ENCODE assay signal across 11 cellular contexts in genomic region chr14:22484638-22485037, GRCh38.
DNase-seq lines count a peak whose midpoint lies in the region; ATAC-seq and TF ChIP-seq lines count a peak whose summit lies in the region.
"Had no signal": no experiment of that assay in that cellular context is flagged by ENCODE, and none has a peak within 500 bp of the region (broad histone marks: within the 10 kb centered on the region; RNA-seq: fewer than 3 reads in every experiment).

No MANE protein-coding gene starts in this region.

- no peaks in the 10 kb centered on the region for H3K27me3 Mint-ChIP-seq in activated T-cell treated with anti-CD3 and anti-CD28 coated beads, Interleukin-2, amount 50 U/mL, for 24 hours
- H3K27me3 Mint-ChIP-seq in activated CD4-positive, alpha-beta memory T cell treated with anti-CD3 and anti-CD28 coated beads for 36 hours: no peaks in the 10 kb centered on the region
- peaks cover 18% of the 10 kb centered on the region for H3K27me3 Mint-ChIP-seq in stimulated activated memory B cell treated with anti-CD40 and anti-IgM and Interleukin-4, amounts not matched to agents 10 μg/mL and 1 μg/mL and 100 μg/mL, for 72 hours
- H3K27me3 Mint-ChIP-seq in progenitor cell of endocrine pancreas: peaks cover 15% of the 10 kb centered on the region

- H3K27ac Mint-ChIP-seq in activated T-cell treated with anti-CD3 and anti-CD28 coated beads, Interleukin-2, amount 50 U/mL, for 24 hours: peak overlapping the region; percentile 92
- peak overlapping the region; percentile 98 for H3K27ac Mint-ChIP-seq in activated CD4-positive, alpha-beta memory T cell treated with anti-CD3 and anti-CD28 coated beads for 36 hours
- peak overlapping the region; percentile 98 for H3K27ac Mint-ChIP-seq in stimulated activated memory B cell treated with anti-CD40 and anti-IgM and Interleukin-4, amounts not matched to agents 10 μg/mL and 1 μg/mL and 100 μg/mL, for 72 hours
- no peak overlapping the region for H3K27ac Mint-ChIP-seq in progenitor cell of endocrine pancreas
- H3K27ac Mint-ChIP-seq: type B pancreatic cell had no signal

- no peaks in the 10 kb centered on the region for H3K9me3 Mint-ChIP-seq in activated T-cell treated with anti-CD3 and anti-CD28 coated beads, Interleukin-2, amount 50 U/mL, for 24 hours
- H3K9me3 Mint-ChIP-seq in activated CD4-positive, alpha-beta memory T cell treated with anti-CD3 and anti-CD28 coated beads for 36 hours: no peaks in the 10 kb centered on the region
- no peaks in the 10 kb centered on the region for H3K9me3 Mint-ChIP-seq in stimulated activated memory B cell treated with anti-CD40 and anti-IgM and Interleukin-4, amounts not matched to agents 10 μg/mL and 1 μg/mL and 100 μg/mL, for 72 hours
- H3K9me3 Mint-ChIP-seq in progenitor cell of endocrine pancreas (ENCODE audit: low read depth): no peaks in the 10 kb centered on the region
- H3K9me3 Mint-ChIP-seq: type B pancreatic cell had no signal

- peak overlapping the region; percentile 86 for H3K4me3 Mint-ChIP-seq in activated T-cell treated with anti-CD3 and anti-CD28 coated beads, Interleukin-2, amount 50 U/mL, for 24 hours
- peak overlapping the region; percentile 87 for H3K4me3 Mint-ChIP-seq in activated CD4-positive, alpha-beta memory T cell treated with anti-CD3 and anti-CD28 coated beads for 36 hours
- H3K4me3 Mint-ChIP-seq in stimulated activated memory B cell treated with anti-CD40 and anti-IgM and Interleukin-4, amounts not matched to agents 10 μg/mL and 1 μg/mL and 100 μg/mL, for 72 hours: peak overlapping the region; percentile 73
- H3K4me3 Mint-ChIP-seq in progenitor cell of endocrine pancreas (ENCODE audit: low read depth): no peak overlapping the region
- H3K4me3 Mint-ChIP-seq: type B pancreatic cell had no signal

- peaks cover 4% of the 10 kb centered on the region for H3K4me1 Mint-ChIP-seq in activated T-cell treated with anti-CD3 and anti-CD28 coated beads, Interleukin-2, amount 50 U/mL, for 24 hours (ENCODE audit: low read depth)
- no peaks in the 10 kb centered on the region for H3K4me1 Mint-ChIP-seq in activated CD4-positive, alpha-beta memory T cell treated with anti-CD3 and anti-CD28 coated beads for 36 hours (ENCODE audit: low read depth)
- H3K4me1 Mint-ChIP-seq in stimulated activated memory B cell treated with anti-CD40 and anti-IgM and Interleukin-4, amounts not matched to agents 10 μg/mL and 1 μg/mL and 100 μg/mL, for 72 hours: peaks cover 97% of the 10 kb centered on the region
- H3K4me1 Mint-ChIP-seq in progenitor cell of endocrine pancreas (ENCODE audit: low read depth): peaks cover 59% of the 10 kb centered on the region

- no peak overlapping the region for H3K4me3 ChIP-seq in fibroblast of villous mesenchyme (ENCODE audit: low read depth, low read length)

- peaks cover 79% of the 10 kb centered on the region for H3K36me3 Mint-ChIP-seq in activated T-cell treated with anti-CD3 and anti-CD28 coated beads, Interleukin-2, amount 50 U/mL, for 24 hours (ENCODE audit: low read depth)
- H3K36me3 Mint-ChIP-seq in activated CD4-positive, alpha-beta memory T cell treated with anti-CD3 and anti-CD28 coated beads for 36 hours: peaks cover 55% of the 10 kb centered on the region
- H3K36me3 Mint-ChIP-seq in stimulated activated memory B cell treated with anti-CD40 and anti-IgM and Interleukin-4, amounts not matched to agents 10 μg/mL and 1 μg/mL and 100 μg/mL, for 72 hours: peaks cover 8% of the 10 kb centered on the region
- H3K36me3 Mint-ChIP-seq in progenitor cell of endocrine pancreas (ENCODE audit: insufficient read depth): no peaks in the 10 kb centered on the region
- H3K36me3 Mint-ChIP-seq: type B pancreatic cell had no signal

- no peak for ATAC-seq in stimulated activated memory B cell treated with anti-CD40 and anti-IgM and Interleukin-4, amounts not matched to agents 10 μg/mL and 1 μg/mL and 100 μg/mL, for 72 hours

- POLR2A ChIA-PET in activated CD4-positive, alpha-beta memory T cell treated with anti-CD3 and anti-CD28 coated beads for 36 hours (lab: Charles Lee): interaction anchor here (0.7 to 29.3 kb wide), 6 partner anchors 9 to 444 kb away, joined by 3 to 639 read pairs (median 4); partner anchors contain the start of gene DAD1

- DNase-seq in activated T-cell treated with anti-CD3 and anti-CD28 coated beads, Interleukin-2, amount 50 U/mL, for 24 hours: no peak
- no peak for DNase-seq in activated T-cell treated with anti-CD3 and anti-CD28 coated beads, Interleukin-2, amount 50 U/mL, for 48 hours
- no peak for DNase-seq in activated CD4-positive, alpha-beta memory T cell treated with anti-CD3 and anti-CD28 coated beads for 36 hours
- DNase-seq in fibroblast of villous mesenchyme (ENCODE audit: low read depth): peak; percentile 35
- no peak for DNase-seq in effector CD8-positive, alpha-beta T cell (lab: John Stamatoyannopoulos, UW)
- no peak for DNase-seq in progenitor cell of endocrine pancreas (ENCODE audit: low spot score, unreplicated experiment)
- no peak for DNase-seq in dedifferentiated amniotic fluid mesenchymal stem cell (ENCODE audit: extremely low spot score)
- DNase-seq: amygdala, NCI-H2227 treated with DMSO at 0.1 percent for 48 hours had no signal

- TF ChIP-seq CTCF in fibroblast of villous mesenchyme (IDR thresholded peaks at IDR 0.05; ENCODE audit: insufficient read depth, low read depth, low read length) (no peak), progenitor cell of endocrine pancreas (IDR thresholded peaks at IDR 0.05; ENCODE audit: unreplicated experiment) (no peak)

- CTCF ChIA-PET in activated CD4-positive, alpha-beta memory T cell treated with anti-CD3 and anti-CD28 coated beads for 36 hours (lab: Charles Lee): no interaction called here

- intact Hi-C loops in activated CD4-positive, alpha-beta memory T cell treated with anti-CD3 and anti-CD28 coated beads for 36 hours (cut with micrococcal nuclease): no loop called here
